9 cellular contexts compared by ENCODE assay signal in genomic region chr19:49801966-49802661, GRCh38. TPM values are rescaled to one million over a fixed set of nuclear protein-coding genes. Genes with fewer than 3 reads are reported as not detected.
DNase-seq lines count a peak whose midpoint lies in the region; ATAC-seq and TF ChIP-seq lines count a peak whose summit lies in the region.
"Had no signal": no experiment of that assay in that cellular context is flagged by ENCODE, and none has a peak within 500 bp of the region (broad histone marks: within the 10 kb centered on the region; RNA-seq: fewer than 3 reads in every experiment).

No MANE protein-coding gene starts in this region.

- H3K4me3 ChIP-seq in LNCaP clone FGC (ENCODE audit: low read depth, low read length) (no peak overlapping the region), WI38 (ENCODE audit: low read depth, low read length) (peak overlapping the region; percentile 32), heart right ventricle (peak overlapping the region in 9 of 10 donors; percentile 12 to 53 (median 41))

- TF ChIP-seq CTCF in LNCaP clone FGC (IDR thresholded peaks at IDR 0.05; ENCODE audit: control insufficient read depth, extremely low read depth, insufficient read depth) (peak; percentile 23; the same call in 1 of the 2 replicates), WI38 (IDR thresholded peaks at IDR 0.05; ENCODE audit: low read depth, low read length) (no peak), heart right ventricle (IDR thresholded peaks at IDR 0.05) (peak in 6 of 9 donors; percentile 6 to 46 (median 33)), progenitor cell of endocrine pancreas (IDR thresholded peaks at IDR 0.05; ENCODE audit: unreplicated experiment) (no peak)

- peaks cover 0 to 18% (median 5%) of the 10 kb centered on the region in 9 donors for H3K4me1 ChIP-seq in heart right ventricle

- intact Hi-C loops in heart right ventricle (cut with DNase I) = loop anchor here in 2 of 10 donors (5.0 to 10.0 kb wide), 2 partner anchors 115 to 117 kb away; partner anchors contain the start of gene ADM5 (in 2 of the 2)

- peak overlapping the region; percentile 37 for H3K4me3 Mint-ChIP-seq in progenitor cell of endocrine pancreas (ENCODE audit: low read depth)
- no peak overlapping the region for H3K4me3 Mint-ChIP-seq in activated naive CD8-positive, alpha-beta T cell treated with anti-CD3 and anti-CD28 coated beads, Interleukin-2, amount 50 U/mL, for 24 hours

- no peaks in the 10 kb centered on the region for H3K27me3 ChIP-seq in heart right ventricle

- 32 to 44% methylated on average over 29 to 37 of the region's 38 CpGs for WGBS in heart right ventricle, 2 donors

- H3K9me3 ChIP-seq in heart right ventricle = no peaks in the 10 kb centered on the region

- H3K36me3 ChIP-seq in heart right ventricle = peaks cover 0 to 100% (median 46%) of the 10 kb centered on the region in 9 donors

- no peak overlapping the region for H3K27ac Mint-ChIP-seq in progenitor cell of endocrine pancreas
- no peak overlapping the region for H3K27ac Mint-ChIP-seq in activated naive CD8-positive, alpha-beta T cell treated with anti-CD3 and anti-CD28 coated beads, Interleukin-2, amount 50 U/mL, for 24 hours

- H3K4me1 Mint-ChIP-seq in progenitor cell of endocrine pancreas (ENCODE audit: low read depth) = no peaks in the 10 kb centered on the region
- H3K4me1 Mint-ChIP-seq in activated naive CD8-positive, alpha-beta T cell treated with anti-CD3 and anti-CD28 coated beads, Interleukin-2, amount 50 U/mL, for 24 hours = no peaks in the 10 kb centered on the region

- H3K27ac ChIP-seq in heart right ventricle = peak overlapping the region in 9 of 10 donors; percentile 10 to 67 (median 57)

- no peaks in the 10 kb centered on the region for H3K27me3 Mint-ChIP-seq in progenitor cell of endocrine pancreas
- H3K27me3 Mint-ChIP-seq in activated naive CD8-positive, alpha-beta T cell treated with anti-CD3 and anti-CD28 coated beads, Interleukin-2, amount 50 U/mL, for 24 hours = no peaks in the 10 kb centered on the region

- peaks cover 12% of the 10 kb centered on the region for H3K36me3 Mint-ChIP-seq in progenitor cell of endocrine pancreas (ENCODE audit: insufficient read depth)
- H3K36me3 Mint-ChIP-seq in activated naive CD8-positive, alpha-beta T cell treated with anti-CD3 and anti-CD28 coated beads, Interleukin-2, amount 50 U/mL, for 24 hours (ENCODE audit: low read depth) = peaks cover 23% of the 10 kb centered on the region

- DNase-seq in LNCaP clone FGC (ENCODE audit: low read depth) (no peak), heart right ventricle (peak; percentile 91 to 93), progenitor cell of endocrine pancreas (ENCODE audit: low spot score, unreplicated experiment) (no peak), SW480 (ENCODE audit: low spot score) (no peak), SKM-1 treated with dmso at 0.1 percent for 144 hours (lab: John Stamatoyannopoulos, UW; ENCODE audit: unreplicated experiment) (no peak)
- no peak for DNase-seq in activated naive CD8-positive, alpha-beta T cell treated with anti-CD3 and anti-CD28 coated beads, Interleukin-2, amount 50 U/mL, for 24 hours

- no peaks in the 10 kb centered on the region for H3K9me3 Mint-ChIP-seq in progenitor cell of endocrine pancreas (ENCODE audit: low read depth)
- H3K9me3 Mint-ChIP-seq in activated naive CD8-positive, alpha-beta T cell treated with anti-CD3 and anti-CD28 coated beads, Interleukin-2, amount 50 U/mL, for 24 hours = no peaks in the 10 kb centered on the region

- ATAC-seq in heart right ventricle (peak; percentile 60 to 92 (median 88)), GM19397 (IDR thresholded peaks at IDR 0.05; ENCODE audit: unreplicated experiment) (no peak)
- no peak for ATAC-seq in activated naive CD8-positive, alpha-beta T cell treated with anti-CD3 and anti-CD28 coated beads, Interleukin-2, amount 50 U/mL, for 24 hours

RNA-seq across cellular contexts. Expression of gene FUZ, which starts 11.0 kb away (rescaled TPM):
- total RNA-seq in heart right ventricle = 10 to 100 TPM; 11.4 to 20.8 (median 14.4) TPM
- polyA plus RNA-seq in heart right ventricle = 10 to 100 TPM; 16.4 to 24.1 TPM
- total RNA-seq in progenitor cell of endocrine pancreas = 37.8 and 40.0 TPM in 2 replicates

RNA-seq across cellular contexts. Expression of gene MED25, which starts 16.0 kb away (rescaled TPM):
- total RNA-seq in heart right ventricle = 100 to 1,000 TPM in 1 of 10 donors, 10 to 100 TPM in 9; 39.7 to 110 (median 54.9) TPM
- polyA plus RNA-seq in heart right ventricle = 100 to 1,000 TPM in 1 of 2 donors, 10 to 100 TPM in 1; 39.5 to 149 TPM
- 136 and 141 TPM in 2 replicates for total RNA-seq in progenitor cell of endocrine pancreas

RNA-seq across cellular contexts. Expression of gene AP2A1, which starts 35.3 kb away (rescaled TPM):
- total RNA-seq in heart right ventricle = 100 to 1,000 TPM in 1 of 10 donors, 10 to 100 TPM in 9; 56.0 to 108 (median 62.6) TPM
- 10 to 100 TPM; 36.1 to 96.3 TPM for polyA plus RNA-seq in heart right ventricle
- total RNA-seq in progenitor cell of endocrine pancreas = 76.0 and 76.3 TPM in 2 replicates

RNA-seq across cellular contexts. Expression of gene TSKS, which starts 39.0 kb away (rescaled TPM):
- total RNA-seq in heart right ventricle (under 1 TPM in 8 of 10 donors, not detected in 2; 0.15 to 0.80 (median 0.36) TPM), progenitor cell of endocrine pancreas (not detected in 2 replicates)
- 1 to 10 TPM in 1 of 2 donors, under 1 TPM in 1; 0.64 to 3.4 TPM for polyA plus RNA-seq in heart right ventricle
- total RNA-seq: M059J had no signal

RNA-seq across cellular contexts. Expression of gene PTOV1, which starts 48.8 kb away (rescaled TPM):
- 100 to 1,000 TPM in 3 of 10 donors, 10 to 100 TPM in 7; 67.8 to 137 (median 90.0) TPM for total RNA-seq in heart right ventricle
- 100 to 1,000 TPM; 107 to 220 TPM for polyA plus RNA-seq in heart right ventricle
- 518 and 564 TPM in 2 replicates for total RNA-seq in progenitor cell of endocrine pancreas

Comparison
In these comparisons a context has a peak if more than half of its experiments do, and no peak if none do; other contexts are left out.
1. DNase-seq: peak in heart right ventricle (2 of 2); none in LNCaP clone FGC (single experiment), progenitor cell of endocrine pancreas (single experiment), activated naive CD8-positive, alpha-beta T cell treated with anti-CD3 and anti-CD28 coated beads, Interleukin-2, amount 50 U/mL, for 24 hours (single experiment), SW480 (single experiment) and SKM-1 treated with dmso at 0.1 percent for 144 hours (single experiment).
2. CTCF ChIP-seq: peak in LNCaP clone FGC (single experiment) and heart right ventricle (6 of 9); none in WI38 (single experiment) and progenitor cell of endocrine pancreas (single experiment).
3. ATAC-seq: peak in heart right ventricle (8 of 8); none in GM19397 (single experiment) and activated naive CD8-positive, alpha-beta T cell treated with anti-CD3 and anti-CD28 coated beads, Interleukin-2, amount 50 U/mL, for 24 hours (single experiment).